ENCODE assay signal across 15 cellular contexts in genomic region chr1:8364528-8365442, GRCh38. TPM values are rescaled to one million over a fixed set of nuclear protein-coding genes. Genes with fewer than 3 reads are reported as not detected.
DNase-seq lines count a peak whose midpoint lies in the region; ATAC-seq and TF ChIP-seq lines count a peak whose summit lies in the region.
"Had no signal": no experiment of that assay in that cellular context is flagged by ENCODE, and none has a peak within 500 bp of the region (broad histone marks: within the 10 kb centered on the region; RNA-seq: fewer than 3 reads in every experiment).

No MANE protein-coding gene starts in this region.

- H3K4me3 ChIP-seq in adipocyte (ENCODE audit: low read length) (no peak overlapping the region), cardiac muscle cell (no peak overlapping the region), osteoblast (ENCODE audit: insufficient read depth, low read length) (no peak overlapping the region), upper lobe of right lung (no peak overlapping the region)
- H3K4me3 ChIP-seq: GM23248, hepatocyte had no signal

- peak overlapping the region; percentile 46 for H3K9ac ChIP-seq in adipocyte (ENCODE audit: low read length)
- H3K9ac ChIP-seq: GM23248 had no signal

- peaks cover 13% of the 10 kb centered on the region for H4K20me1 ChIP-seq in osteoblast (ENCODE audit: insufficient read depth, low read length)

- TF ChIP-seq CTCF in cardiac muscle cell (IDR thresholded peaks at IDR 0.05; ENCODE audit: low read depth, low read length) (no peak), osteoblast (IDR thresholded peaks at IDR 0.05; ENCODE audit: extremely low read depth, low read depth, low read length) (no peak), upper lobe of right lung (IDR thresholded peaks at IDR 0.05) (no peak)

- no peaks in the 10 kb centered on the region for H3K27me3 ChIP-seq in adipocyte (replicated peaks; ENCODE audit: control insufficient read depth, insufficient read depth, low read length)
- no peaks in the 10 kb centered on the region for H3K27me3 ChIP-seq in cardiac muscle cell
- no peaks in the 10 kb centered on the region for H3K27me3 ChIP-seq in osteoblast (ENCODE audit: insufficient read depth, low read length)
- no peaks in the 10 kb centered on the region for H3K27me3 ChIP-seq in upper lobe of right lung
- H3K27me3 ChIP-seq: hepatocyte had no signal

- H3K27ac ChIP-seq in cardiac muscle cell (peak overlapping the region; percentile 30), osteoblast (ENCODE audit: low read depth, low read length) (no peak overlapping the region), upper lobe of right lung (peak overlapping the region; percentile 26)
- H3K27ac ChIP-seq: GM23248, hepatocyte had no signal

- no peak overlapping the region for H3K4me2 ChIP-seq in osteoblast (ENCODE audit: insufficient read depth, low read length)
- H3K4me2 ChIP-seq: hepatocyte had no signal

- H3K36me3 ChIP-seq in adipocyte (ENCODE audit: control insufficient read depth, insufficient read depth, low read length, severe bottlenecking) (peaks cover 62% of the 10 kb centered on the region), cardiac muscle cell (peaks cover 28% of the 10 kb centered on the region), osteoblast (ENCODE audit: insufficient read depth, low read length) (peaks cover 46% of the 10 kb centered on the region), upper lobe of right lung (peaks cover 66% of the 10 kb centered on the region)

- peaks cover 40% of the 10 kb centered on the region for H3K4me1 ChIP-seq in adipocyte (ENCODE audit: control insufficient read depth, insufficient read depth, low read length)
- H3K4me1 ChIP-seq in cardiac muscle cell (ENCODE audit: low read depth) = peaks cover 38% of the 10 kb centered on the region
- H3K4me1 ChIP-seq in osteoblast (ENCODE audit: insufficient read depth, low read length) = no peaks in the 10 kb centered on the region
- H3K4me1 ChIP-seq in upper lobe of right lung = peaks cover 28% of the 10 kb centered on the region

- no peak for DNase-seq in adipocyte (ENCODE audit: low read depth)
- DNase-seq in cardiac muscle cell (ENCODE audit: low read depth in 1 of 2, low spot score in 1 of 2) = no peak
- DNase-seq in osteoblast (ENCODE audit: insufficient read length, low spot score, missing footprints) = peak; percentile 70
- no peak for DNase-seq in upper lobe of right lung
- DNase-seq in activated gamma-delta T cell (lab: John Stamatoyannopoulos, UW) = no peak
- no peak for DNase-seq in central memory CD4-positive, alpha-beta T cell
- DNase-seq: activated CD8-positive, alpha-beta T cell treated with anti-CD3 and anti-CD28 coated beads for 36 hours; GM23248; KG1; NCI-H1436; NCI-H69; occipital lobe; RPMI8226 had no signal

- no peak overlapping the region for H2AFZ ChIP-seq in osteoblast (ENCODE audit: low read length)
- H2AFZ ChIP-seq: GM23248, hepatocyte had no signal

- peak; percentile 34 for ATAC-seq in upper lobe of right lung
- no peak for ATAC-seq in activated CD4-positive, CD25-positive, alpha-beta regulatory T cell treated with anti-CD3 and anti-CD28 coated beads, Interleukin-2, amount 50 U/mL, for 24 hours
- ATAC-seq: activated CD8-positive, alpha-beta T cell treated with anti-CD3 and anti-CD28 coated beads for 36 hours had no signal

- intact Hi-C loops in upper lobe of right lung (cut with DNase I) = no loop called here

- H3K9me3 ChIP-seq in adipocyte (ENCODE audit: control insufficient read depth, low read length) (no peaks in the 10 kb centered on the region), cardiac muscle cell (ENCODE audit: low read depth) (no peaks in the 10 kb centered on the region), osteoblast (ENCODE audit: low read depth, low read length) (no peaks in the 10 kb centered on the region), upper lobe of right lung (no peaks in the 10 kb centered on the region)

- H3K79me2 ChIP-seq in osteoblast (ENCODE audit: insufficient read depth, low read length) = peaks cover 64% of the 10 kb centered on the region

RNA-seq across cellular contexts. Expression of gene SLC45A1, which starts 46.9 kb away (rescaled TPM):
- 0.28 and 0.42 TPM in 2 replicates for total RNA-seq in cardiac muscle cell
- 0.34 and 0.79 TPM in 2 replicates for polyA plus RNA-seq in cardiac muscle cell
- total RNA-seq in osteoblast = 1.8 and 2.4 TPM in 2 replicates
- 1.9 TPM for total RNA-seq in upper lobe of right lung
